In genomic region chrX:48800574-48801280, GRCh38 we compare ENCODE assay signal across 8 cellular contexts. TPM values are rescaled to one million over a fixed set of nuclear protein-coding genes. Genes with fewer than 3 reads are reported as not detected.
DNase-seq lines count a peak whose midpoint lies in the region; ATAC-seq and TF ChIP-seq lines count a peak whose summit lies in the region.

No MANE protein-coding gene starts in this region.

- H3K9me3 Mint-ChIP-seq in central memory CD8-positive, alpha-beta T cell, result no peaks in the 10 kb centered on the region

- H3K4me1 ChIP-seq in muscle layer of duodenum (ENCODE audit: control insufficient read depth in 1 of 2, insufficient read depth in 2 of 2, low read length in 2 of 2), result peaks cover 4 to 5% of the 10 kb centered on the region in 2 donors

- TF ChIP-seq CTCF in BJ (IDR thresholded peaks at IDR 0.05; ENCODE audit: insufficient read depth, low read depth, low read length), result no peak

- H3K9me3 ChIP-seq in MG63 (no peaks in the 10 kb centered on the region), muscle layer of duodenum (ENCODE audit: control insufficient read depth in 1 of 2, low read length in 2 of 2) (no peaks in the 10 kb centered on the region)

- no peaks in the 10 kb centered on the region for H3K27me3 Mint-ChIP-seq in central memory CD8-positive, alpha-beta T cell

- peaks cover 31% of the 10 kb centered on the region for H3K4me1 Mint-ChIP-seq in central memory CD8-positive, alpha-beta T cell

- H3K27me3 ChIP-seq in BJ (ENCODE audit: control insufficient read depth, insufficient read depth, low read length), result no peaks in the 10 kb centered on the region
- no peaks in the 10 kb centered on the region for H3K27me3 ChIP-seq in MG63
- no peaks in the 10 kb centered on the region for H3K27me3 ChIP-seq in muscle layer of duodenum (ENCODE audit: low read depth, low read length)

- peak overlapping the region; percentile 92 for H3K27ac ChIP-seq in muscle layer of duodenum (ENCODE audit: low read length)

- H3K27ac Mint-ChIP-seq in central memory CD8-positive, alpha-beta T cell (ENCODE audit: low read depth), result peak overlapping the region; percentile 97

- ATAC-seq in central memory CD8-positive, alpha-beta T cell (replicated peaks; ENCODE audit: extremely low read depth, poor library complexity, severe bottlenecking), result no peak
- ATAC-seq in HG03378 (IDR thresholded peaks at IDR 0.05; ENCODE audit: unreplicated experiment) (no peak), GM18517 (IDR thresholded peaks at IDR 0.05; ENCODE audit: unreplicated experiment) (no peak)

- CTCF ChIA-PET in BJ (lab: Yijun Ruan, JAX), result no interaction called here

- peaks cover 16% of the 10 kb centered on the region for H3K36me3 Mint-ChIP-seq in central memory CD8-positive, alpha-beta T cell (ENCODE audit: insufficient read depth)

- H3K36me3 ChIP-seq in BJ (ENCODE audit: control insufficient read depth, insufficient read depth, low read length), result no peaks in the 10 kb centered on the region
- no peaks in the 10 kb centered on the region for H3K36me3 ChIP-seq in MG63
- peaks cover 0 to 13% of the 10 kb centered on the region in 2 donors for H3K36me3 ChIP-seq in muscle layer of duodenum (ENCODE audit: control insufficient read depth in 1 of 2, insufficient read depth in 2 of 2, low read length in 2 of 2)

- peak overlapping the region; percentile 65 for H3K4me3 ChIP-seq in BJ (ENCODE audit: low read depth, low read length)
- H3K4me3 ChIP-seq in MG63, result peak overlapping the region; percentile 97
- peak overlapping the region; percentile 63 to 75 for H3K4me3 ChIP-seq in muscle layer of duodenum (ENCODE audit: low read depth in 1 of 2, low read length in 2 of 2)

- peak overlapping the region; percentile 96 for H3K4me3 Mint-ChIP-seq in central memory CD8-positive, alpha-beta T cell

- DNase-seq in BJ (ENCODE audit: low read depth), result no peak
- DNase-seq in MG63, result no peak
- DNase-seq in central memory CD8-positive, alpha-beta T cell (ENCODE audit: low spot score in 2 of 2), result no peak
- DNase-seq in stimulated activated CD4-positive, alpha-beta T cell treated with anti-CD3 and anti-CD28 coated beads, Interleukin-2, amount 100 ng/mL, for 24 hours, result no peak
- DNase-seq in NCI-H774 (lab: John Stamatoyannopoulos, UW), result no peak

- POLR2A ChIA-PET in BJ (lab: Charles Lee), result interaction anchor here (1.3 kb wide), 1 partner anchor 97 kb away, joined by 3 read pairs; the partner anchor contains the start of genes PQBP1 and TIMM17B

RNA-seq across cellular contexts. Expression of gene HDAC6, which starts 1.1 kb away (rescaled TPM):
- 22.5 and 32.1 TPM in 2 replicates for polyA plus RNA-seq in BJ (2011; rRNA removed)
- polyA minus RNA-seq in BJ (2011; rRNA and poly(A)+ RNA removed), result 19.7 and 33.0 TPM in 2 replicates
- 16.1 and 46.1 TPM in 2 replicates for total RNA-seq in MG63 (2014; rRNA removed; shearing (Covaris generic); ENCODE audit: low replicate concordance)

RNA-seq across cellular contexts. Expression of gene GATA1, which starts 14.3 kb away (rescaled TPM):
- polyA plus RNA-seq in BJ (2011; rRNA removed), result not detected in 2 replicates
- polyA minus RNA-seq in BJ (2011; rRNA and poly(A)+ RNA removed), result 0.24 TPM in 1 of 2 replicates, not detected in the other
- not detected in 2 replicates for total RNA-seq in MG63 (2014; rRNA removed; shearing (Covaris generic); ENCODE audit: low replicate concordance)

RNA-seq across cellular contexts. Expression of gene ERAS, which starts 25.6 kb away (rescaled TPM):
- polyA plus RNA-seq in BJ (2011; rRNA removed), result not detected in 2 replicates
- not detected in 2 replicates for polyA minus RNA-seq in BJ (2011; rRNA and poly(A)+ RNA removed)
- total RNA-seq in MG63 (2014; rRNA removed; shearing (Covaris generic); ENCODE audit: low replicate concordance), result not detected in 2 replicates

RNA-seq across cellular contexts. Expression of gene PCSK1N, which starts 34.7 kb away (rescaled TPM):
- not detected in 2 replicates for polyA plus RNA-seq in BJ (2011; rRNA removed)
- polyA minus RNA-seq in BJ (2011; rRNA and poly(A)+ RNA removed), result not detected in 2 replicates
- total RNA-seq in MG63 (2014; rRNA removed; shearing (Covaris generic); ENCODE audit: low replicate concordance), result 0.72 and 6.1 TPM in 2 replicates

RNA-seq across cellular contexts. Expression of gene GLOD5, which starts 39.2 kb away (rescaled TPM):
- not detected in 2 replicates for polyA plus RNA-seq in BJ (2011; rRNA removed)
- not detected in 2 replicates for polyA minus RNA-seq in BJ (2011; rRNA and poly(A)+ RNA removed)
- not detected in 2 replicates for total RNA-seq in MG63 (2014; rRNA removed; shearing (Covaris generic); ENCODE audit: low replicate concordance)
